In genomic region chr17:63470116-63470515, GRCh38 we compare ENCODE assay signal across 23 cellular contexts. TPM values are rescaled to one million over a fixed set of nuclear protein-coding genes. Genes with fewer than 3 reads are reported as not detected.
DNase-seq lines count a peak whose midpoint lies in the region; ATAC-seq and TF ChIP-seq lines count a peak whose summit lies in the region.
"Had no signal": no experiment of that assay in that cellular context is flagged by ENCODE, and none has a peak within 500 bp of the region (broad histone marks: within the 10 kb centered on the region; RNA-seq: fewer than 3 reads in every experiment).

No MANE protein-coding gene starts in this region.

- no peak for TF ChIP-seq CTCF in endodermal cell (conservative IDR thresholded peaks at IDR 0.05)
- TF ChIP-seq CTCF in HFFc6 (IDR thresholded peaks at IDR 0.05): no peak
- TF ChIP-seq CTCF in neural progenitor cell (IDR thresholded peaks at IDR 0.05): no peak

- H3K9me3 Mint-ChIP-seq in endodermal cell (no peaks in the 10 kb centered on the region), HFFc6 (no peaks in the 10 kb centered on the region), neural progenitor cell (peaks cover 4% of the 10 kb centered on the region)
- no peaks in the 10 kb centered on the region for H3K9me3 Mint-ChIP-seq in stimulated activated effector memory CD8-positive, alpha-beta T cell treated with anti-CD3 and anti-CD28 coated beads, Interleukin-12 subunit alpha, Interleukin-12 subunit beta, amount 100 ng/mL, for 72 hours
- H3K9me3 Mint-ChIP-seq: CD4-positive, alpha-beta T cell; CD8-positive, alpha-beta memory T cell had no signal

- ATAC-seq in stimulated activated effector memory CD8-positive, alpha-beta T cell treated with anti-CD3 and anti-CD28 coated beads, Interleukin-12 subunit alpha, Interleukin-12 subunit beta, amount 100 ng/mL, for 72 hours: no peak
- ATAC-seq: A549 had no signal

- H3K9ac ChIP-seq in endodermal cell (ENCODE audit: extremely low read depth, low read length, poor library complexity, severe bottlenecking) (no peak overlapping the region), neural progenitor cell (no peak overlapping the region)
- H3K9ac ChIP-seq: BLaER1 treated with 17β-estradiol and CSF1 and Interleukin-3, amounts not matched to agents 10 nM and 100 nM; GM23248 had no signal

- H3K36me3 ChIP-seq in endodermal cell (ENCODE audit: control insufficient read depth, insufficient read depth, low read length): no peaks in the 10 kb centered on the region
- no peaks in the 10 kb centered on the region for H3K36me3 ChIP-seq in neural progenitor cell
- H3K36me3 ChIP-seq: BE2C; BLaER1 treated with 17β-estradiol and CSF1 and Interleukin-3, amounts not matched to agents 10 nM and 100 nM had no signal

- peaks cover 5% of the 10 kb centered on the region for H3K27me3 ChIP-seq in endodermal cell (ENCODE audit: control insufficient read depth, insufficient read depth, low read length, poor library complexity, severe bottlenecking)
- H3K27me3 ChIP-seq in neural progenitor cell: peaks cover 19% of the 10 kb centered on the region
- H3K27me3 ChIP-seq: BE2C had no signal

- H3K4me3 ChIP-seq in endodermal cell (ENCODE audit: low read length): no peak overlapping the region
- H3K4me3 ChIP-seq in neural progenitor cell: no peak overlapping the region
- H3K4me3 ChIP-seq: A549; BLaER1 treated with 17β-estradiol and CSF1 and Interleukin-3, amounts not matched to agents 10 nM and 100 nM; GM23248 had no signal

- H3K27ac Mint-ChIP-seq in endodermal cell (no peak overlapping the region), HFFc6 (no peak overlapping the region), neural progenitor cell (no peak overlapping the region)
- peak overlapping the region; percentile 24 for H3K27ac Mint-ChIP-seq in stimulated activated effector memory CD8-positive, alpha-beta T cell treated with anti-CD3 and anti-CD28 coated beads, Interleukin-12 subunit alpha, Interleukin-12 subunit beta, amount 100 ng/mL, for 72 hours
- H3K27ac Mint-ChIP-seq: CD14-positive monocyte; CD4-positive, alpha-beta T cell had no signal

- 93 to 97% methylated on average over 6 of the region's 6 CpGs for WGBS in endodermal cell (ENCODE audit: insufficient coverage in 1 of 2, insufficient read length in 1 of 2), 2 experiments

- H3F3A ChIP-seq in neural progenitor cell (ENCODE audit: low read depth): no peaks in the 10 kb centered on the region

- no peak overlapping the region for H2AFZ ChIP-seq in neural progenitor cell (replicated peaks)
- H2AFZ ChIP-seq: GM23248 had no signal

- H3K4me1 Mint-ChIP-seq in endodermal cell: peaks cover 4% of the 10 kb centered on the region
- H3K4me1 Mint-ChIP-seq in stimulated activated effector memory CD8-positive, alpha-beta T cell treated with anti-CD3 and anti-CD28 coated beads, Interleukin-12 subunit alpha, Interleukin-12 subunit beta, amount 100 ng/mL, for 72 hours: peaks cover under 1% of the 10 kb centered on the region
- H3K4me1 Mint-ChIP-seq in HFFc6 (ENCODE audit: low read depth): no peaks in the 10 kb centered on the region
- no peaks in the 10 kb centered on the region for H3K4me1 Mint-ChIP-seq in neural progenitor cell

- H3K27me3 Mint-ChIP-seq in endodermal cell (ENCODE audit: insufficient read depth) (peaks cover 3% of the 10 kb centered on the region), HFFc6 (ENCODE audit: insufficient read depth) (peaks cover 20% of the 10 kb centered on the region), neural progenitor cell (ENCODE audit: insufficient read depth, low read depth) (peaks cover 17% of the 10 kb centered on the region)

- no peak overlapping the region for H3K4me3 Mint-ChIP-seq in endodermal cell
- H3K4me3 Mint-ChIP-seq in stimulated activated effector memory CD8-positive, alpha-beta T cell treated with anti-CD3 and anti-CD28 coated beads, Interleukin-12 subunit alpha, Interleukin-12 subunit beta, amount 100 ng/mL, for 72 hours: no peak overlapping the region
- no peak overlapping the region for H3K4me3 Mint-ChIP-seq in HFFc6
- no peak overlapping the region for H3K4me3 Mint-ChIP-seq in neural progenitor cell
- H3K4me3 Mint-ChIP-seq: CD14-positive monocyte; CD4-positive, alpha-beta T cell; CD8-positive, alpha-beta memory T cell had no signal

- H4K20me1 ChIP-seq in neural progenitor cell (ENCODE audit: low read depth): no peaks in the 10 kb centered on the region

- H3K4me2 ChIP-seq in neural progenitor cell: no peak overlapping the region
- H3K4me2 ChIP-seq: A549; BLaER1 treated with 17β-estradiol and CSF1 and Interleukin-3, amounts not matched to agents 10 nM and 100 nM had no signal

- H3K9me3 ChIP-seq in endodermal cell (ENCODE audit: control insufficient read depth, low read length): no peaks in the 10 kb centered on the region
- no peaks in the 10 kb centered on the region for H3K9me3 ChIP-seq in neural progenitor cell (ENCODE audit: low read depth)
- H3K9me3 ChIP-seq: A549; BE2C; BLaER1 treated with 17β-estradiol and CSF1 and Interleukin-3, amounts not matched to agents 10 nM and 100 nM had no signal

- H3K27ac ChIP-seq in endodermal cell (ENCODE audit: low read depth, low read length) (no peak overlapping the region), neural progenitor cell (no peak overlapping the region)
- H3K27ac ChIP-seq: 22Rv1; A549; BLaER1 treated with 17β-estradiol and CSF1 and Interleukin-3, amounts not matched to agents 10 nM and 100 nM; GM23248 had no signal

- H3K4me1 ChIP-seq in endodermal cell (ENCODE audit: control insufficient read depth, insufficient read depth, low read length) (no peaks in the 10 kb centered on the region), neural progenitor cell (no peaks in the 10 kb centered on the region)
- H3K4me1 ChIP-seq: A549 had no signal

- H3K36me3 Mint-ChIP-seq in endodermal cell (ENCODE audit: low read depth) (no peaks in the 10 kb centered on the region), HFFc6 (ENCODE audit: low read depth) (no peaks in the 10 kb centered on the region), neural progenitor cell (no peaks in the 10 kb centered on the region)
- no peaks in the 10 kb centered on the region for H3K36me3 Mint-ChIP-seq in stimulated activated effector memory CD8-positive, alpha-beta T cell treated with anti-CD3 and anti-CD28 coated beads, Interleukin-12 subunit alpha, Interleukin-12 subunit beta, amount 100 ng/mL, for 72 hours
- H3K36me3 Mint-ChIP-seq: CD14-positive monocyte; CD8-positive, alpha-beta memory T cell had no signal

- DNase-seq in NCI-H82 (lab: John Stamatoyannopoulos, UW) (peak; percentile 30), NCI-H82 treated with DMSO at 0.1 percent for 48 hours (lab: John Stamatoyannopoulos, UW; ENCODE audit: unreplicated experiment) (no peak), endodermal cell (peak; percentile 40), HFFc6 (no peak), neural progenitor cell (ENCODE audit: low spot score) (no peak)
- no peak for DNase-seq in stimulated activated effector memory CD8-positive, alpha-beta T cell treated with anti-CD3 and anti-CD28 coated beads, Interleukin-12 subunit alpha, Interleukin-12 subunit beta, amount 100 ng/mL, for 72 hours (ENCODE audit: low spot score in 2 of 2)
- DNase-seq: ACHN; AML-193; BE2C; CD4-positive, alpha-beta T cell; CD8-positive, alpha-beta memory T cell; DMS 273 treated with DMSO at 0.1 percent for 48 hours; DMS79; EL; GF-D8; GM23248; H7; HCEC 1CT had no signal

- H3K79me2 ChIP-seq in neural progenitor cell (ENCODE audit: low read depth): no peaks in the 10 kb centered on the region

RNA-seq across cellular contexts. Expression of gene ACE, which starts 6.7 kb away (rescaled TPM):
- total RNA-seq in endodermal cell (10 to 100 TPM in 1 of 2 donors, 1 to 10 TPM in 1; 4.6 to 12.5 TPM), neural progenitor cell (ENCODE audit: low replicate concordance) (0.22 TPM in 1 of 2 replicates, not detected in the other)
- 1.6 TPM for polyA plus RNA-seq in endodermal cell (2013, experiment 1 of 2)
- polyA plus RNA-seq in endodermal cell (2013, experiment 2 of 2): 1.9 TPM
- 1 to 10 TPM; 1.6 to 2.1 (median 1.7) TPM for total RNA-seq in HFFc6 (2021; fragmentation: NEBNext Ultra II Directional; extraction: Animal tissue kit (Norgen Biotek cat#: 25700))
- polyA plus RNA-seq: CD14-positive monocyte had no signal

RNA-seq across cellular contexts. Expression of gene CYB561, which starts 24.0 kb away (rescaled TPM):
- 10 to 100 TPM; 24.4 to 27.5 TPM for total RNA-seq in endodermal cell
- 11.7 TPM for polyA plus RNA-seq in endodermal cell (2013, experiment 1 of 2)
- polyA plus RNA-seq in endodermal cell (2013, experiment 2 of 2): 10.6 TPM
- total RNA-seq in HFFc6 (2021; fragmentation: NEBNext Ultra II Directional; extraction: Animal tissue kit (Norgen Biotek cat#: 25700)): 10 to 100 TPM in 4 of 6 experiments, 1 to 10 TPM in 2; 5.5 to 21.4 (median 15.9) TPM
- 4.2 and 7.7 TPM in 2 replicates for total RNA-seq in neural progenitor cell (ENCODE audit: low replicate concordance)
- total RNA-seq: G401 had no signal

RNA-seq across cellular contexts. Expression of gene KCNH6, which starts 53.0 kb away (rescaled TPM):
- total RNA-seq in endodermal cell: under 1 TPM; 0.79 to 0.95 TPM
- 0.46 TPM for polyA plus RNA-seq in endodermal cell (2013, experiment 1 of 2)
- 0.29 TPM for polyA plus RNA-seq in endodermal cell (2013, experiment 2 of 2)
- total RNA-seq in HFFc6 (2021; fragmentation: NEBNext Ultra II Directional; extraction: Animal tissue kit (Norgen Biotek cat#: 25700)): not detected
- 0.03 TPM in 1 of 2 replicates, not detected in the other for total RNA-seq in neural progenitor cell (ENCODE audit: low replicate concordance)
- total RNA-seq: CD4-positive, alpha-beta T cell; CD8-positive, alpha-beta memory T cell; G401; GM23248 had no signal
- polyA plus RNA-seq: A549; CD14-positive monocyte; CD8-positive, alpha-beta memory T cell; GM23248 had no signal

Comparison
In these comparisons a context has a peak if more than half of its experiments do, and no peak if none do; other contexts are left out.
1. DNase-seq: peak in NCI-H82 (single experiment) and endodermal cell (single experiment); none in NCI-H82 treated with DMSO at 0.1 percent for 48 hours (single experiment), stimulated activated effector memory CD8-positive, alpha-beta T cell treated with anti-CD3 and anti-CD28 coated beads, Interleukin-12 subunit alpha, Interleukin-12 subunit beta, amount 100 ng/mL, for 72 hours (0 of 2), HFFc6 (single experiment) and neural progenitor cell (single experiment).